Comparison of ENCODE assay signal across 24 cellular contexts in genomic region chr16:53985865-53986264, GRCh38.
"Had no signal": no experiment of that assay in that cellular context is flagged by ENCODE, and none has a peak within 500 bp of the region (broad histone marks: within the 10 kb centered on the region; RNA-seq: fewer than 3 reads in every experiment).

No MANE protein-coding gene starts in this region.

- H3K27ac ChIP-seq: Peyer's patch, RWPE1, SJCRH30, WERI-Rb-1 had no signal

- H3K27me3 ChIP-seq: Peyer's patch, SJCRH30 had no signal

- H3K4me3 ChIP-seq: Peyer's patch, SJCRH30 had no signal

- H3K4me2 ChIP-seq: SK-N-SH had no signal

- DNase-seq: activated CD4-positive, alpha-beta memory T cell treated with anti-CD3 and anti-CD28 coated beads, Interleukin-2, amount 10 ng/mL, durations not matched to agents 7 days and 5 days; activated CD4-positive, alpha-beta T cell treated with anti-CD3 and anti-CD28 coated beads for 36 hours; activated CD4-positive, alpha-beta T cell treated with anti-CD3 and anti-CD28 coated beads, Interleukin-2, amount 50 U/mL, for 1 hour; activated gamma-delta T cell; activated naive CD4-positive, alpha-beta T cell treated with anti-CD3 and anti-CD28 coated beads, Interleukin-2, amount 10 ng/mL, durations not matched to agents 7 days and 5 days; activated naive CD8-positive, alpha-beta T cell treated with anti-CD3 and anti-CD28 coated beads for 36 hours; activated T-cell treated with anti-CD3 and anti-CD28 coated beads for 4 hours; activated T-cell treated with anti-CD3 and anti-CD28 coated beads, Interleukin-2, amount 50 U/mL, for 48 hours; aorta; MM.1S; NCI-H1105; NCI-H1436; NCI-H1694 treated with DMSO at 0.1 percent for 48 hours; NCI-H2029 treated with DMSO at 0.1 percent for 48 hours; NCI-H446; NCI-H524; Peyer's patch; Right ventricle myocardium superior; SJCRH30; SK-N-SH; T-helper 1 cell; WERI-Rb-1 had no signal

- ATAC-seq: activated CD4-positive, alpha-beta T cell treated with anti-CD3 and anti-CD28 coated beads for 36 hours; activated T-helper 17 cell treated with anti-CD3 and anti-CD28 coated beads, Interleukin-2, amount 50 U/mL, for 72 hours had no signal

- H3K9me3 ChIP-seq: Peyer's patch, SJCRH30, SK-N-SH had no signal

- H3K36me3 ChIP-seq: Peyer's patch, SJCRH30, WERI-Rb-1 had no signal

- H3K9ac ChIP-seq: SK-N-SH had no signal
